ENCODE assay signal across 1 cellular context in the genomic region with DNA sequence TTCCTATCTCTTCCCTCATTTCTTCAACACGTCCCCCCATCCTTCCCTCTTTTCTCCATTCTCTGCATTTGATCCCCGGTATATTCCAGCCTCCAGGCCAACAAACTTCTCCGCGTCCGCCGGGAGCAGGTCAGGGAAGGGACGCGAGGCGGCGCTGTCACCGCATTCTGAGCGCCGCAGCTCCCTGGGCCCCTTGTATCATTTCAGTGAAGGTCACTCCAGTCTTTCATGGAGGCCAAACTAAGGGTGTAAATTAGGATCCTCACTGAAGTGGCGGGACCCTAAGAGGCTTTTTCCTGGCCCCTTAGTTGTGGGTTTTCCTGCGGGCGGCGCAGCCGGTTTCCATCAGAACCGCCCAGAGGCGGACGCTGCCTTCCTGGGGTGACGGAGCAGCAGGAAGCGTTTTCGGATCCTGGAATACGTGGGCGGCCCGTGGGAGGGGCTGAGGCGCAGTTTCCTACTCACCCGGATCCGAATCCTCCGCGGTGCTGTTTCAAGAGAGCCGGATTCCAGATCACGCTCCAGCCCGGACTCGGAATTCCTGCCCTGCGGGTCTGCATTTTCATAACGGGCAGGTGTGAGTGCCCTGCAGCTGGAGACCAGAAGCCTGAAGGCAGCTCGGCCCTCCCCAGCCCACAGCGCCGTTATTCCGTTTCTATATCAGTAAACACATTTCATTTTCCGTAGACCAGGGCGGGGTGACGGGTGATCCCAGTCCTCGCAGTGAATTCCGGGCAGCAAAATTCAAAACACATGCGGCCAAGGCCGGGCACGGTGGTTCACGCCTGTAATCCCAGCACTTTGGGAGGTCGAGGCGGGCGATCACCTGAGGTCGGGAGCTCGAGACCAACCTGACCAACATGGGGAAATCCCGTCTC.
TF ChIP-seq lines count a peak whose summit lies in the region.

No MANE protein-coding gene starts in this region.

TF ChIP-seq in K562, 482 proteins besides CTCF, POLR2A, EP300 and RAD21 (continued from another document and continues in another):
- TF ChIP-seq, protein P1, sequence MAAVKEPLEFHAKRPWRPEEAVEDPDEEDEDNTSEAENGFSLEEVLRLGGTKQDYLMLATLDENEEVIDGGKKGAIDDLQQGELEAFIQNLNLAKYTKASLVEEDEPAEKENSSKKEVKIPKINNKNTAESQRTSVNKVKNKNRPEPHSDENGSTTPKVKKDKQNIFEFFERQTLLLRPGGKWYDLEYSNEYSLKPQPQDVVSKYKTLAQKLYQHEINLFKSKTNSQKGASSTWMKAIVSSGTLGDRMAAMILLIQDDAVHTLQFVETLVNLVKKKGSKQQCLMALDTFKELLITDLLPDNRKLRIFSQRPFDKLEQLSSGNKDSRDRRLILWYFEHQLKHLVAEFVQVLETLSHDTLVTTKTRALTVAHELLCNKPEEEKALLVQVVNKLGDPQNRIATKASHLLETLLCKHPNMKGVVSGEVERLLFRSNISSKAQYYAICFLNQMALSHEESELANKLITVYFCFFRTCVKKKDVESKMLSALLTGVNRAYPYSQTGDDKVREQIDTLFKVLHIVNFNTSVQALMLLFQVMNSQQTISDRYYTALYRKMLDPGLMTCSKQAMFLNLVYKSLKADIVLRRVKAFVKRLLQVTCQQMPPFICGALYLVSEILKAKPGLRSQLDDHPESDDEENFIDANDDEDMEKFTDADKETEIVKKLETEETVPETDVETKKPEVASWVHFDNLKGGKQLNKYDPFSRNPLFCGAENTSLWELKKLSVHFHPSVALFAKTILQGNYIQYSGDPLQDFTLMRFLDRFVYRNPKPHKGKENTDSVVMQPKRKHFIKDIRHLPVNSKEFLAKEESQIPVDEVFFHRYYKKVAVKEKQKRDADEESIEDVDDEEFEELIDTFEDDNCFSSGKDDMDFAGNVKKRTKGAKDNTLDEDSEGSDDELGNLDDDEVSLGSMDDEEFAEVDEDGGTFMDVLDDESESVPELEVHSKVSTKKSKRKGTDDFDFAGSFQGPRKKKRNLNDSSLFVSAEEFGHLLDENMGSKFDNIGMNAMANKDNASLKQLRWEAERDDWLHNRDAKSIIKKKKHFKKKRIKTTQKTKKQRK (IDR thresholded peaks at IDR 0.05; ENCODE audit: borderline replicate concordance, low read depth, low read length), result no peak
- TF ChIP-seq FOXK2 (conservative IDR thresholded peaks at IDR 0.05 in 1 of 2, IDR thresholded peaks at IDR 0.05 in 1 of 2; ENCODE audit: low read depth in 2 of 2) (peak; percentile 37 to 64; a peak in 2 of 4 replicates), ZNF79 (CRISPR knock-in tag; IDR thresholded peaks at IDR 0.05; ENCODE audit: low read depth) (no peak), RCOR1 (IDR thresholded peaks at IDR 0.05; ENCODE audit: borderline replicate concordance in 1 of 2, low read depth in 2 of 2, low read length in 2 of 2) (peak; percentile 24 to 62; a peak in 1 of 4 replicates), NCOA1 (IDR thresholded peaks at IDR 0.05; ENCODE audit: low read depth) (peak; percentile 62), MEIS2 (IDR thresholded peaks at IDR 0.05; ENCODE audit: partially characterized antibody) (no peak), ZBTB8A (IDR thresholded peaks at IDR 0.05; ENCODE audit: partially characterized antibody) (no peak), SMAD3 (CRISPR knock-in tag; conservative IDR thresholded peaks at IDR 0.05) (no peak), MIER1 (IDR thresholded peaks at IDR 0.05; ENCODE audit: low read depth) (peak; percentile 62; the same call in 1 of the 2 replicates), ZBTB1 (CRISPR knock-in tag; IDR thresholded peaks at IDR 0.05; ENCODE audit: borderline replicate concordance, low read depth) (peak; percentile 50; the same call in 1 of the 2 replicates), BCL6 (CRISPR knock-in tag; IDR thresholded peaks at IDR 0.05) (no peak), ZNF76 (CRISPR knock-in tag; IDR thresholded peaks at IDR 0.05; ENCODE audit: borderline replicate concordance) (no peak), ZFP36 (IDR thresholded peaks at IDR 0.05; ENCODE audit: low read depth, low read length, partially characterized antibody) (no peak), ZNF311 (CRISPR knock-in tag; IDR thresholded peaks at IDR 0.05) (no peak), SPI1 (IDR thresholded peaks at IDR 0.05; ENCODE audit: borderline replicate concordance, low read depth, low read length) (no peak), ERF (CRISPR knock-in tag; IDR thresholded peaks at IDR 0.05) (no peak), PHB2 (IDR thresholded peaks at IDR 0.05; ENCODE audit: low read depth) (no peak)
- TF ChIP-seq, protein P2, sequence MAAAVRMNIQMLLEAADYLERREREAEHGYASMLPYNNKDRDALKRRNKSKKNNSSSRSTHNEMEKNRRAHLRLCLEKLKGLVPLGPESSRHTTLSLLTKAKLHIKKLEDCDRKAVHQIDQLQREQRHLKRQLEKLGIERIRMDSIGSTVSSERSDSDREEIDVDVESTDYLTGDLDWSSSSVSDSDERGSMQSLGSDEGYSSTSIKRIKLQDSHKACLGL (CRISPR knock-in tag; IDR thresholded peaks at IDR 0.05; ENCODE audit: borderline replicate concordance, poor library complexity, severe bottlenecking), result no peak
- TF ChIP-seq, protein P3, sequence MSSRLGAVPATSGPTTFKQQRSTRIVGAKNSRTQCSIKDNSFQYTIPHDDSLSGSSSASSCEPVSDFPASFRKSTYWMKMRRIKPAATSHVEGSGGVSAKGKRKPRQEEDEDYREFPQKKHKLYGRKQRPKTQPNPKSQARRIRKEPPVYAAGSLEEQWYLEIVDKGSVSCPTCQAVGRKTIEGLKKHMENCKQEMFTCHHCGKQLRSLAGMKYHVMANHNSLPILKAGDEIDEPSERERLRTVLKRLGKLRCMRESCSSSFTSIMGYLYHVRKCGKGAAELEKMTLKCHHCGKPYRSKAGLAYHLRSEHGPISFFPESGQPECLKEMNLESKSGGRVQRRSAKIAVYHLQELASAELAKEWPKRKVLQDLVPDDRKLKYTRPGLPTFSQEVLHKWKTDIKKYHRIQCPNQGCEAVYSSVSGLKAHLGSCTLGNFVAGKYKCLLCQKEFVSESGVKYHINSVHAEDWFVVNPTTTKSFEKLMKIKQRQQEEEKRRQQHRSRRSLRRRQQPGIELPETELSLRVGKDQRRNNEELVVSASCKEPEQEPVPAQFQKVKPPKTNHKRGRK (tag; IDR thresholded peaks at IDR 0.05), result peak; percentile 68
- TF ChIP-seq, protein P4, sequence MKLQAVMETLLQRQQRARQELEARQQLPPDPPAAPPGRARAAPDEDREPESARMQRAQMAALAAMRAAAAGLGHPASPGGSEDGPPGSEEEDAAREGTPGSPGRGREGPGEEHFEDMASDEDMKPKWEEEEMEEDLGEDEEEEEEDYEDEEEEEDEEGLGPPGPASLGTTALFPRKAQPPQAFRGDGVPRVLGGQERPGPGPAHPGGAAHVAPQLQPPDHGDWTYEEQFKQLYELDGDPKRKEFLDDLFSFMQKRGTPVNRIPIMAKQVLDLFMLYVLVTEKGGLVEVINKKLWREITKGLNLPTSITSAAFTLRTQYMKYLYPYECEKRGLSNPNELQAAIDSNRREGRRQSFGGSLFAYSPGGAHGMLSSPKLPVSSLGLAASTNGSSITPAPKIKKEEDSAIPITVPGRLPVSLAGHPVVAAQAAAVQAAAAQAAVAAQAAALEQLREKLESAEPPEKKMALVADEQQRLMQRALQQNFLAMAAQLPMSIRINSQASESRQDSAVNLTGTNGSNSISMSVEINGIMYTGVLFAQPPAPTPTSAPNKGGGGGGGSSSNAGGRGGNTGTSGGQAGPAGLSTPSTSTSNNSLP (IDR thresholded peaks at IDR 0.05; ENCODE audit: borderline replicate concordance, low read depth, low read length), result peak; percentile 46; the same call in 1 of the 2 replicates
- TF ChIP-seq, protein P5, sequence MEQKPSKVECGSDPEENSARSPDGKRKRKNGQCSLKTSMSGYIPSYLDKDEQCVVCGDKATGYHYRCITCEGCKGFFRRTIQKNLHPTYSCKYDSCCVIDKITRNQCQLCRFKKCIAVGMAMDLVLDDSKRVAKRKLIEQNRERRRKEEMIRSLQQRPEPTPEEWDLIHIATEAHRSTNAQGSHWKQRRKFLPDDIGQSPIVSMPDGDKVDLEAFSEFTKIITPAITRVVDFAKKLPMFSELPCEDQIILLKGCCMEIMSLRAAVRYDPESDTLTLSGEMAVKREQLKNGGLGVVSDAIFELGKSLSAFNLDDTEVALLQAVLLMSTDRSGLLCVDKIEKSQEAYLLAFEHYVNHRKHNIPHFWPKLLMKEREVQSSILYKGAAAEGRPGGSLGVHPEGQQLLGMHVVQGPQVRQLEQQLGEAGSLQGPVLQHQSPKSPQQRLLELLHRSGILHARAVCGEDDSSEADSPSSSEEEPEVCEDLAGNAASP (IDR thresholded peaks at IDR 0.05), result no peak
- TF ChIP-seq, protein P6, sequence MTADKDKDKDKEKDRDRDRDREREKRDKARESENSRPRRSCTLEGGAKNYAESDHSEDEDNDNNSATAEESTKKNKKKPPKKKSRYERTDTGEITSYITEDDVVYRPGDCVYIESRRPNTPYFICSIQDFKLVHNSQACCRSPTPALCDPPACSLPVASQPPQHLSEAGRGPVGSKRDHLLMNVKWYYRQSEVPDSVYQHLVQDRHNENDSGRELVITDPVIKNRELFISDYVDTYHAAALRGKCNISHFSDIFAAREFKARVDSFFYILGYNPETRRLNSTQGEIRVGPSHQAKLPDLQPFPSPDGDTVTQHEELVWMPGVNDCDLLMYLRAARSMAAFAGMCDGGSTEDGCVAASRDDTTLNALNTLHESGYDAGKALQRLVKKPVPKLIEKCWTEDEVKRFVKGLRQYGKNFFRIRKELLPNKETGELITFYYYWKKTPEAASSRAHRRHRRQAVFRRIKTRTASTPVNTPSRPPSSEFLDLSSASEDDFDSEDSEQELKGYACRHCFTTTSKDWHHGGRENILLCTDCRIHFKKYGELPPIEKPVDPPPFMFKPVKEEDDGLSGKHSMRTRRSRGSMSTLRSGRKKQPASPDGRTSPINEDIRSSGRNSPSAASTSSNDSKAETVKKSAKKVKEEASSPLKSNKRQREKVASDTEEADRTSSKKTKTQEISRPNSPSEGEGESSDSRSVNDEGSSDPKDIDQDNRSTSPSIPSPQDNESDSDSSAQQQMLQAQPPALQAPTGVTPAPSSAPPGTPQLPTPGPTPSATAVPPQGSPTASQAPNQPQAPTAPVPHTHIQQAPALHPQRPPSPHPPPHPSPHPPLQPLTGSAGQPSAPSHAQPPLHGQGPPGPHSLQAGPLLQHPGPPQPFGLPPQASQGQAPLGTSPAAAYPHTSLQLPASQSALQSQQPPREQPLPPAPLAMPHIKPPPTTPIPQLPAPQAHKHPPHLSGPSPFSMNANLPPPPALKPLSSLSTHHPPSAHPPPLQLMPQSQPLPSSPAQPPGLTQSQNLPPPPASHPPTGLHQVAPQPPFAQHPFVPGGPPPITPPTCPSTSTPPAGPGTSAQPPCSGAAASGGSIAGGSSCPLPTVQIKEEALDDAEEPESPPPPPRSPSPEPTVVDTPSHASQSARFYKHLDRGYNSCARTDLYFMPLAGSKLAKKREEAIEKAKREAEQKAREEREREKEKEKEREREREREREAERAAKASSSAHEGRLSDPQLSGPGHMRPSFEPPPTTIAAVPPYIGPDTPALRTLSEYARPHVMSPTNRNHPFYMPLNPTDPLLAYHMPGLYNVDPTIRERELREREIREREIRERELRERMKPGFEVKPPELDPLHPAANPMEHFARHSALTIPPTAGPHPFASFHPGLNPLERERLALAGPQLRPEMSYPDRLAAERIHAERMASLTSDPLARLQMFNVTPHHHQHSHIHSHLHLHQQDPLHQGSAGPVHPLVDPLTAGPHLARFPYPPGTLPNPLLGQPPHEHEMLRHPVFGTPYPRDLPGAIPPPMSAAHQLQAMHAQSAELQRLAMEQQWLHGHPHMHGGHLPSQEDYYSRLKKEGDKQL (CRISPR knock-in tag; IDR thresholded peaks at IDR 0.05; ENCODE audit: borderline replicate concordance), result 0 out of 2 replicates have a peak, but pooled peaks have one; percentile 53
- TF ChIP-seq, protein P7, sequence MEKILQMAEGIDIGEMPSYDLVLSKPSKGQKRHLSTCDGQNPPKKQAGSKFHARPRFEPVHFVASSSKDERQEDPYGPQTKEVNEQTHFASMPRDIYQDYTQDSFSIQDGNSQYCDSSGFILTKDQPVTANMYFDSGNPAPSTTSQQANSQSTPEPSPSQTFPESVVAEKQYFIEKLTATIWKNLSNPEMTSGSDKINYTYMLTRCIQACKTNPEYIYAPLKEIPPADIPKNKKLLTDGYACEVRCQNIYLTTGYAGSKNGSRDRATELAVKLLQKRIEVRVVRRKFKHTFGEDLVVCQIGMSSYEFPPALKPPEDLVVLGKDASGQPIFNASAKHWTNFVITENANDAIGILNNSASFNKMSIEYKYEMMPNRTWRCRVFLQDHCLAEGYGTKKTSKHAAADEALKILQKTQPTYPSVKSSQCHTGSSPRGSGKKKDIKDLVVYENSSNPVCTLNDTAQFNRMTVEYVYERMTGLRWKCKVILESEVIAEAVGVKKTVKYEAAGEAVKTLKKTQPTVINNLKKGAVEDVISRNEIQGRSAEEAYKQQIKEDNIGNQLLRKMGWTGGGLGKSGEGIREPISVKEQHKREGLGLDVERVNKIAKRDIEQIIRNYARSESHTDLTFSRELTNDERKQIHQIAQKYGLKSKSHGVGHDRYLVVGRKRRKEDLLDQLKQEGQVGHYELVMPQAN (IDR thresholded peaks at IDR 0.05; ENCODE audit: borderline replicate concordance), result no peak; the same call in 1 of the 2 replicates
- TF ChIP-seq, protein P8, sequence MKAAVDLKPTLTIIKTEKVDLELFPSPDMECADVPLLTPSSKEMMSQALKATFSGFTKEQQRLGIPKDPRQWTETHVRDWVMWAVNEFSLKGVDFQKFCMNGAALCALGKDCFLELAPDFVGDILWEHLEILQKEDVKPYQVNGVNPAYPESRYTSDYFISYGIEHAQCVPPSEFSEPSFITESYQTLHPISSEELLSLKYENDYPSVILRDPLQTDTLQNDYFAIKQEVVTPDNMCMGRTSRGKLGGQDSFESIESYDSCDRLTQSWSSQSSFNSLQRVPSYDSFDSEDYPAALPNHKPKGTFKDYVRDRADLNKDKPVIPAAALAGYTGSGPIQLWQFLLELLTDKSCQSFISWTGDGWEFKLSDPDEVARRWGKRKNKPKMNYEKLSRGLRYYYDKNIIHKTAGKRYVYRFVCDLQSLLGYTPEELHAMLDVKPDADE (conservative IDR thresholded peaks at IDR 0.05; ENCODE audit: control insufficient read depth, low read depth, low read length), result no peak; the same call in 1 of the 2 replicates
- TF ChIP-seq, protein P9, sequence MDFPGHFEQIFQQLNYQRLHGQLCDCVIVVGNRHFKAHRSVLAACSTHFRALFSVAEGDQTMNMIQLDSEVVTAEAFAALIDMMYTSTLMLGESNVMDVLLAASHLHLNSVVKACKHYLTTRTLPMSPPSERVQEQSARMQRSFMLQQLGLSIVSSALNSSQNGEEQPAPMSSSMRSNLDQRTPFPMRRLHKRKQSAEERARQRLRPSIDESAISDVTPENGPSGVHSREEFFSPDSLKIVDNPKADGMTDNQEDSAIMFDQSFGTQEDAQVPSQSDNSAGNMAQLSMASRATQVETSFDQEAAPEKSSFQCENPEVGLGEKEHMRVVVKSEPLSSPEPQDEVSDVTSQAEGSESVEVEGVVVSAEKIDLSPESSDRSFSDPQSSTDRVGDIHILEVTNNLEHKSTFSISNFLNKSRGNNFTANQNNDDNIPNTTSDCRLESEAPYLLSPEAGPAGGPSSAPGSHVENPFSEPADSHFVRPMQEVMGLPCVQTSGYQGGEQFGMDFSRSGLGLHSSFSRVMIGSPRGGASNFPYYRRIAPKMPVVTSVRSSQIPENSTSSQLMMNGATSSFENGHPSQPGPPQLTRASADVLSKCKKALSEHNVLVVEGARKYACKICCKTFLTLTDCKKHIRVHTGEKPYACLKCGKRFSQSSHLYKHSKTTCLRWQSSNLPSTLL (IDR thresholded peaks at IDR 0.05), result no peak
